1 cellular context compared by ENCODE assay signal in genomic region chr22:22834204-22834603, GRCh38.
TF ChIP-seq lines count a peak whose summit lies in the region.

No MANE protein-coding gene starts in this region.

TF ChIP-seq in K562, 482 proteins besides CTCF, POLR2A, EP300 and RAD21 (continued from another document):
- 0 out of 4 replicates have a peak, but pooled peaks of 1 of the 2 experiments have one; percentile 5 for TF ChIP-seq ZNF639 (CRISPR knock-in tag; conservative IDR thresholded peaks at IDR 0.05 in 1 of 2, IDR thresholded peaks at IDR 0.05 in 1 of 2)
- no peak for TF ChIP-seq PPARD (CRISPR knock-in tag; IDR thresholded peaks at IDR 0.05)
